ENCODE assay signal across 1 cellular context in the genomic region with DNA sequence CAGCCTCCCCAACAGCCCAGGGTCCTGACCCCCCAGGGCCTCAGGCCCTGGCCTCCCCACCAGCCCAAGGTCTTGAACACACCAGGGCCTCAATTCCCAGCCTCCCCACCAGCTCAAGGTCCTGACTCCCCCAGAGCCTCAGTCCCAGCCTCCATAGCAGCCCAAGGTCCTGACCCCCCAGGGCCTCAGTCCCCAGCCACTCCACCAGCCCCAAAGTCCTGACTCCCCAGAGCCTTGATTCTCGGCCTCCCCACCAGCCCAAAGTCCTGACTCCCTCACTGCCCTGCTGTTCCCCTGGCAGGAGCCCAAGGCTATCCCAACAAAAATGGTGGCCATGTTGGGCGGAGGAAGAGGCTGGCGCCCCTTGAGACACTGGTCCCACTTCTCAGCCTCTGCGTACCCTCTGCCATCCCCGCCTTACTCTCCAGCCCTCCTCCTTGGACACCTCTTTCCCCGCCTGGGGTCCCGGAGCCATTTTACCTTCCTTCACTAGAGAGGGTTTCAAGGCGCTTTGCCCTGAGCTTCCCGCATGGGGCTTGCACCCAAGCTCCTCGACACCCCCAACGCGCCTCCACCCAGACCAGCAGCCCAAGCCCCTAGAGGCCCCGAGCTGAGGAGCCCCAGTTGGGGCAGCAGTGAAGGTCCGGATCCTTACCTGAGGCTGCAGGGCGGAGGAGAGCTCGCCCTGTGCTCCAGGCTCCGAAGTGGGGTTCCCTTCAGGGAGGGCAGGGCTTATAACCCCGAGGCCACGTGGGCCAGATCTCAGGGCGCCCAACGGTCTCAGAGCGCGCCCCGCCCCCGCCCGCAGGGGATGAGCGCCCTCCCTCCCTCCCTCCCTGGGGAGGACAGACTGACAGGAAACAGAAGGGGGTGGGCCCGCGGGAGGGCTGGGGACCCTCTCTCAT.
TF ChIP-seq lines count a peak whose summit lies in the region.

No MANE protein-coding gene starts in this region.

TF ChIP-seq in K562, 482 proteins besides CTCF, POLR2A, EP300 and RAD21 (continued from another document and continues in another):
- TF ChIP-seq, protein P1, sequence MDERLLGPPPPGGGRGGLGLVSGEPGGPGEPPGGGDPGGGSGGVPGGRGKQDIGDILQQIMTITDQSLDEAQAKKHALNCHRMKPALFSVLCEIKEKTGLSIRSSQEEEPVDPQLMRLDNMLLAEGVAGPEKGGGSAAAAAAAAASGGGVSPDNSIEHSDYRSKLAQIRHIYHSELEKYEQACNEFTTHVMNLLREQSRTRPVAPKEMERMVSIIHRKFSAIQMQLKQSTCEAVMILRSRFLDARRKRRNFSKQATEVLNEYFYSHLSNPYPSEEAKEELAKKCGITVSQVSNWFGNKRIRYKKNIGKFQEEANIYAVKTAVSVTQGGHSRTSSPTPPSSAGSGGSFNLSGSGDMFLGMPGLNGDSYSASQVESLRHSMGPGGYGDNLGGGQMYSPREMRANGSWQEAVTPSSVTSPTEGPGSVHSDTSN (CRISPR knock-in tag; IDR thresholded peaks at IDR 0.05; ENCODE audit: low read depth) = no peak
- TF ChIP-seq, protein P1 (tag; conservative IDR thresholded peaks at IDR 0.05; ENCODE audit: low read depth) = no peak
- TF ChIP-seq, protein P2, sequence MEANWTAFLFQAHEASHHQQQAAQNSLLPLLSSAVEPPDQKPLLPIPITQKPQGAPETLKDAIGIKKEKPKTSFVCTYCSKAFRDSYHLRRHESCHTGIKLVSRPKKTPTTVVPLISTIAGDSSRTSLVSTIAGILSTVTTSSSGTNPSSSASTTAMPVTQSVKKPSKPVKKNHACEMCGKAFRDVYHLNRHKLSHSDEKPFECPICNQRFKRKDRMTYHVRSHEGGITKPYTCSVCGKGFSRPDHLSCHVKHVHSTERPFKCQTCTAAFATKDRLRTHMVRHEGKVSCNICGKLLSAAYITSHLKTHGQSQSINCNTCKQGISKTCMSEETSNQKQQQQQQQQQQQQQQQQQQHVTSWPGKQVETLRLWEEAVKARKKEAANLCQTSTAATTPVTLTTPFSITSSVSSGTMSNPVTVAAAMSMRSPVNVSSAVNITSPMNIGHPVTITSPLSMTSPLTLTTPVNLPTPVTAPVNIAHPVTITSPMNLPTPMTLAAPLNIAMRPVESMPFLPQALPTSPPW (CRISPR knock-in tag; IDR thresholded peaks at IDR 0.05) = peak; percentile 97
- TF ChIP-seq, protein P3, sequence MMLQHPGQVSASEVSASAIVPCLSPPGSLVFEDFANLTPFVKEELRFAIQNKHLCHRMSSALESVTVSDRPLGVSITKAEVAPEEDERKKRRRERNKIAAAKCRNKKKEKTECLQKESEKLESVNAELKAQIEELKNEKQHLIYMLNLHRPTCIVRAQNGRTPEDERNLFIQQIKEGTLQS (IDR thresholded peaks at IDR 0.05) = no peak
- TF ChIP-seq, protein P3 (CRISPR knock-in tag; conservative IDR thresholded peaks at IDR 0.05) = peak; percentile 60; the same call in 1 of the 2 replicates
- TF ChIP-seq NCOR1 (IDR thresholded peaks at IDR 0.05) (peak; percentile 69), ZNF263 (CRISPR knock-in tag; IDR thresholded peaks at IDR 0.05; ENCODE audit: borderline replicate concordance) (peak; percentile 96), SRSF3 (IDR thresholded peaks at IDR 0.05; ENCODE audit: insufficient read depth, low read length) (no peak), NRF1 (conservative IDR thresholded peaks at IDR 0.05 in 1 of 2, IDR thresholded peaks at IDR 0.05 in 1 of 2) (no peak; a peak in 1 of 4 replicates), CBX5 (IDR thresholded peaks at IDR 0.05; ENCODE audit: borderline replicate concordance, low read depth) (no peak), ZNF431 (CRISPR knock-in tag; IDR thresholded peaks at IDR 0.05) (peak; percentile 59; the same call in 1 of the 2 replicates), NFIC (IDR thresholded peaks at IDR 0.05) (peak; percentile 55), WHSC1 (IDR thresholded peaks at IDR 0.05; ENCODE audit: low read length) (no peak), EGR1 (conservative IDR thresholded peaks at IDR 0.05) (peak; percentile 77), ZNF561 (CRISPR knock-in tag; conservative IDR thresholded peaks at IDR 0.05) (no peak; the same call in 1 of the 2 replicates), ESRRB (CRISPR knock-in tag; IDR thresholded peaks at IDR 0.05; ENCODE audit: borderline replicate concordance) (no peak; the same call in 1 of the 2 replicates), ZNF696 (CRISPR knock-in tag; conservative IDR thresholded peaks at IDR 0.05) (no peak), COPS2 (conservative IDR thresholded peaks at IDR 0.05) (no peak), STAT5B (CRISPR knock-in tag; IDR thresholded peaks at IDR 0.05) (no peak), FOXA1 (IDR thresholded peaks at IDR 0.05; ENCODE audit: borderline replicate concordance) (no peak), YY1 (IDR thresholded peaks at IDR 0.05; ENCODE audit: borderline replicate concordance in 1 of 3, control insufficient read depth in 1 of 3, extremely low read depth in 1 of 3, insufficient read depth in 3 of 3, insufficient read length in 1 of 3, insufficient replicate concordance in 2 of 3, low read depth in 1 of 3, low read length in 2 of 3) (peak; percentile 48 to 75 (median 56)), JUND (IDR thresholded peaks at IDR 0.05; ENCODE audit: borderline replicate concordance, low read depth, low read length) (no peak; the same call in 1 of the 2 replicates), JUND (tag; IDR thresholded peaks at IDR 0.05; ENCODE audit: borderline replicate concordance, low read depth, low read length) (peak; percentile 8; the same call in 1 of the 3 replicates), ZNF507 (tag; conservative IDR thresholded peaks at IDR 0.05) (no peak), CHD4 (IDR thresholded peaks at IDR 0.05; ENCODE audit: insufficient read depth, insufficient replicate concordance, low read depth, low read length, poor library complexity, severe bottlenecking) (no peak), RFX5 (IDR thresholded peaks at IDR 0.05; ENCODE audit: low read depth, low read length) (no peak), SPI1 (IDR thresholded peaks at IDR 0.05; ENCODE audit: borderline replicate concordance, low read depth, low read length) (no peak), PHF21A (IDR thresholded peaks at IDR 0.05; ENCODE audit: borderline replicate concordance, low read depth) (peak; percentile 34; the same call in 1 of the 2 replicates), EP400 (IDR thresholded peaks at IDR 0.05) (peak; percentile 84), ARID2 (IDR thresholded peaks at IDR 0.05) (0 out of 2 replicates have a peak, but pooled peaks have one; percentile 50), ARID1B (IDR thresholded peaks at IDR 0.05) (0 out of 2 replicates have a peak, but pooled peaks have one; percentile 35), ZNF143 (CRISPR knock-in tag; IDR thresholded peaks at IDR 0.05) (no peak), SETDB1 (IDR thresholded peaks at IDR 0.05; ENCODE audit: low read length) (no peak)
- TF ChIP-seq, protein P4, sequence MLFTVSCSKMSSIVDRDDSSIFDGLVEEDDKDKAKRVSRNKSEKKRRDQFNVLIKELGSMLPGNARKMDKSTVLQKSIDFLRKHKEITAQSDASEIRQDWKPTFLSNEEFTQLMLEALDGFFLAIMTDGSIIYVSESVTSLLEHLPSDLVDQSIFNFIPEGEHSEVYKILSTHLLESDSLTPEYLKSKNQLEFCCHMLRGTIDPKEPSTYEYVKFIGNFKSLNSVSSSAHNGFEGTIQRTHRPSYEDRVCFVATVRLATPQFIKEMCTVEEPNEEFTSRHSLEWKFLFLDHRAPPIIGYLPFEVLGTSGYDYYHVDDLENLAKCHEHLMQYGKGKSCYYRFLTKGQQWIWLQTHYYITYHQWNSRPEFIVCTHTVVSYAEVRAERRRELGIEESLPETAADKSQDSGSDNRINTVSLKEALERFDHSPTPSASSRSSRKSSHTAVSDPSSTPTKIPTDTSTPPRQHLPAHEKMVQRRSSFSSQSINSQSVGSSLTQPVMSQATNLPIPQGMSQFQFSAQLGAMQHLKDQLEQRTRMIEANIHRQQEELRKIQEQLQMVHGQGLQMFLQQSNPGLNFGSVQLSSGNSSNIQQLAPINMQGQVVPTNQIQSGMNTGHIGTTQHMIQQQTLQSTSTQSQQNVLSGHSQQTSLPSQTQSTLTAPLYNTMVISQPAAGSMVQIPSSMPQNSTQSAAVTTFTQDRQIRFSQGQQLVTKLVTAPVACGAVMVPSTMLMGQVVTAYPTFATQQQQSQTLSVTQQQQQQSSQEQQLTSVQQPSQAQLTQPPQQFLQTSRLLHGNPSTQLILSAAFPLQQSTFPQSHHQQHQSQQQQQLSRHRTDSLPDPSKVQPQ (CRISPR knock-in tag; IDR thresholded peaks at IDR 0.05; ENCODE audit: borderline replicate concordance) = no peak
- TF ChIP-seq, protein P5, sequence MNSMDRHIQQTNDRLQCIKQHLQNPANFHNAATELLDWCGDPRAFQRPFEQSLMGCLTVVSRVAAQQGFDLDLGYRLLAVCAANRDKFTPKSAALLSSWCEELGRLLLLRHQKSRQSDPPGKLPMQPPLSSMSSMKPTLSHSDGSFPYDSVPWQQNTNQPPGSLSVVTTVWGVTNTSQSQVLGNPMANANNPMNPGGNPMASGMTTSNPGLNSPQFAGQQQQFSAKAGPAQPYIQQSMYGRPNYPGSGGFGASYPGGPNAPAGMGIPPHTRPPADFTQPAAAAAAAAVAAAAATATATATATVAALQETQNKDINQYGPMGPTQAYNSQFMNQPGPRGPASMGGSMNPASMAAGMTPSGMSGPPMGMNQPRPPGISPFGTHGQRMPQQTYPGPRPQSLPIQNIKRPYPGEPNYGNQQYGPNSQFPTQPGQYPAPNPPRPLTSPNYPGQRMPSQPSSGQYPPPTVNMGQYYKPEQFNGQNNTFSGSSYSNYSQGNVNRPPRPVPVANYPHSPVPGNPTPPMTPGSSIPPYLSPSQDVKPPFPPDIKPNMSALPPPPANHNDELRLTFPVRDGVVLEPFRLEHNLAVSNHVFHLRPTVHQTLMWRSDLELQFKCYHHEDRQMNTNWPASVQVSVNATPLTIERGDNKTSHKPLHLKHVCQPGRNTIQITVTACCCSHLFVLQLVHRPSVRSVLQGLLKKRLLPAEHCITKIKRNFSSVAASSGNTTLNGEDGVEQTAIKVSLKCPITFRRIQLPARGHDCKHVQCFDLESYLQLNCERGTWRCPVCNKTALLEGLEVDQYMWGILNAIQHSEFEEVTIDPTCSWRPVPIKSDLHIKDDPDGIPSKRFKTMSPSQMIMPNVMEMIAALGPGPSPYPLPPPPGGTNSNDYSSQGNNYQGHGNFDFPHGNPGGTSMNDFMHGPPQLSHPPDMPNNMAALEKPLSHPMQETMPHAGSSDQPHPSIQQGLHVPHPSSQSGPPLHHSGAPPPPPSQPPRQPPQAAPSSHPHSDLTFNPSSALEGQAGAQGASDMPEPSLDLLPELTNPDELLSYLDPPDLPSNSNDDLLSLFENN (IDR thresholded peaks at IDR 0.05; ENCODE audit: low read depth in 2 of 2, low read length in 2 of 2) = peak in 1 of 2 experiments; percentile 92; a peak in 2 of 4 replicates
- TF ChIP-seq, protein P6, sequence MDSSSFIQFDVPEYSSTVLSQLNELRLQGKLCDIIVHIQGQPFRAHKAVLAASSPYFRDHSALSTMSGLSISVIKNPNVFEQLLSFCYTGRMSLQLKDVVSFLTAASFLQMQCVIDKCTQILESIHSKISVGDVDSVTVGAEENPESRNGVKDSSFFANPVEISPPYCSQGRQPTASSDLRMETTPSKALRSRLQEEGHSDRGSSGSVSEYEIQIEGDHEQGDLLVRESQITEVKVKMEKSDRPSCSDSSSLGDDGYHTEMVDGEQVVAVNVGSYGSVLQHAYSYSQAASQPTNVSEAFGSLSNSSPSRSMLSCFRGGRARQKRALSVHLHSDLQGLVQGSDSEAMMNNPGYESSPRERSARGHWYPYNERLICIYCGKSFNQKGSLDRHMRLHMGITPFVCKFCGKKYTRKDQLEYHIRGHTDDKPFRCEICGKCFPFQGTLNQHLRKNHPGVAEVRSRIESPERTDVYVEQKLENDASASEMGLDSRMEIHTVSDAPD (CRISPR knock-in tag; IDR thresholded peaks at IDR 0.05) = no peak
- TF ChIP-seq, protein P7, sequence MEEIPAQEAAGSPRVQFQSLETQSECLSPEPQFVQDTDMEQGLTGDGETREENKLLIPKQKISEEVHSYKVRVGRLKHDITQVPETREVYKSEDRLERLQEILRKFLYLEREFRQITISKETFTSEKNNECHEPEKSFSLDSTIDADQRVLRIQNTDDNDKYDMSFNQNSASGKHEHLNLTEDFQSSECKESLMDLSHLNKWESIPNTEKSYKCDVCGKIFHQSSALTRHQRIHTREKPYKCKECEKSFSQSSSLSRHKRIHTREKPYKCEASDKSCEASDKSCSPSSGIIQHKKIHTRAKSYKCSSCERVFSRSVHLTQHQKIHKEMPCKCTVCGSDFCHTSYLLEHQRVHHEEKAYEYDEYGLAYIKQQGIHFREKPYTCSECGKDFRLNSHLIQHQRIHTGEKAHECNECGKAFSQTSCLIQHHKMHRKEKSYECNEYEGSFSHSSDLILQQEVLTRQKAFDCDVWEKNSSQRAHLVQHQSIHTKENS (CRISPR knock-in tag; IDR thresholded peaks at IDR 0.05) = 0 out of 2 replicates have a peak, but pooled peaks have one; percentile 9
- TF ChIP-seq, protein P8, sequence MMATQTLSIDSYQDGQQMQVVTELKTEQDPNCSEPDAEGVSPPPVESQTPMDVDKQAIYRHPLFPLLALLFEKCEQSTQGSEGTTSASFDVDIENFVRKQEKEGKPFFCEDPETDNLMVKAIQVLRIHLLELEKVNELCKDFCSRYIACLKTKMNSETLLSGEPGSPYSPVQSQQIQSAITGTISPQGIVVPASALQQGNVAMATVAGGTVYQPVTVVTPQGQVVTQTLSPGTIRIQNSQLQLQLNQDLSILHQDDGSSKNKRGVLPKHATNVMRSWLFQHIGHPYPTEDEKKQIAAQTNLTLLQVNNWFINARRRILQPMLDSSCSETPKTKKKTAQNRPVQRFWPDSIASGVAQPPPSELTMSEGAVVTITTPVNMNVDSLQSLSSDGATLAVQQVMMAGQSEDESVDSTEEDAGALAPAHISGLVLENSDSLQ (IDR thresholded peaks at IDR 0.05) = peak; percentile 79
- TF ChIP-seq, protein P9, sequence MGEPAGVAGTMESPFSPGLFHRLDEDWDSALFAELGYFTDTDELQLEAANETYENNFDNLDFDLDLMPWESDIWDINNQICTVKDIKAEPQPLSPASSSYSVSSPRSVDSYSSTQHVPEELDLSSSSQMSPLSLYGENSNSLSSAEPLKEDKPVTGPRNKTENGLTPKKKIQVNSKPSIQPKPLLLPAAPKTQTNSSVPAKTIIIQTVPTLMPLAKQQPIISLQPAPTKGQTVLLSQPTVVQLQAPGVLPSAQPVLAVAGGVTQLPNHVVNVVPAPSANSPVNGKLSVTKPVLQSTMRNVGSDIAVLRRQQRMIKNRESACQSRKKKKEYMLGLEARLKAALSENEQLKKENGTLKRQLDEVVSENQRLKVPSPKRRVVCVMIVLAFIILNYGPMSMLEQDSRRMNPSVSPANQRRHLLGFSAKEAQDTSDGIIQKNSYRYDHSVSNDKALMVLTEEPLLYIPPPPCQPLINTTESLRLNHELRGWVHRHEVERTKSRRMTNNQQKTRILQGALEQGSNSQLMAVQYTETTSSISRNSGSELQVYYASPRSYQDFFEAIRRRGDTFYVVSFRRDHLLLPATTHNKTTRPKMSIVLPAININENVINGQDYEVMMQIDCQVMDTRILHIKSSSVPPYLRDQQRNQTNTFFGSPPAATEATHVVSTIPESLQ (CRISPR knock-in tag; IDR thresholded peaks at IDR 0.05) = no peak; the same call in 1 of the 2 replicates
